16 cellular contexts compared by ENCODE assay signal in the genomic region with DNA sequence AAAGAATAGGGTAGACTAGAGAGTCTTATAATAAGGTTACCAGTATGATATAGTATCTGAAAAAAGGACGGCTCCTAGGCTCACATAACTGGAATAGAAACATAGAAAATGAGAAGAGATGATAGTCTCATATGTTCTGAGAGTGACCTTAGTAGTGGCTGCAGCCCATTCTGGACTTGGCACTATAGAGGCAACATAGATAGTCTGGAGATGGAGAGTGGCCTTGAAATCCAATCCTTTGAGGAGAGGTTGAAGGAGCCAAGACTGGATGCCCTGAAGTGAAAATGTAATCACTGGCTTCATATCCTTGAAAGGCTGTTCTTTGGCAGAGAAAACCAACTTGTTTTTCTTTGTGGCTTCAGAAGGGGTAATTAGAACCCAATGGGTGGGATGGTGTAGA.
"Had no signal": no experiment of that assay in that cellular context is flagged by ENCODE, and none has a peak within 500 bp of the region (broad histone marks: within the 10 kb centered on the region; RNA-seq: fewer than 3 reads in every experiment).

No MANE protein-coding gene starts in this region.

- H3K9me3 ChIP-seq: tibial artery had no signal

- H3K27ac ChIP-seq: coronary artery, tibial artery had no signal

- H3K4me3 Mint-ChIP-seq: activated B cell treated with CpG ODN at 0.5 μM for 24 hours; activated T-cell treated with anti-CD3 and anti-CD28 coated beads, Interleukin-2, amount 50 U/mL, for 72 hours; nephron had no signal

- ATAC-seq: activated naive CD4-positive, alpha-beta T cell treated with anti-CD3 and anti-CD28 coated beads, Interleukin-2, amount 50 U/mL, for 72 hours; activated T-cell treated with anti-CD3 and anti-CD28 coated beads, Interleukin-2, amount 50 U/mL, for 72 hours; left cardiac atrium; stimulated activated naive CD8-positive, alpha-beta T cell treated with anti-CD3 and anti-CD28 coated beads, Interleukin-15, Interleukin-2, amounts not matched to agents 100 U/mL and 50 U/mL, for 24 hours had no signal

- H3K36me3 ChIP-seq: tibial artery had no signal

- H3K27me3 Mint-ChIP-seq: activated B cell treated with CpG ODN at 0.5 μM for 24 hours had no signal

- H3K27me3 ChIP-seq: tibial artery had no signal

- H3K9me3 Mint-ChIP-seq: activated B cell treated with CpG ODN at 0.5 μM for 24 hours; activated T-cell treated with anti-CD3 and anti-CD28 coated beads, Interleukin-2, amount 50 U/mL, for 72 hours; nephron had no signal

- H3K27ac Mint-ChIP-seq: activated B cell treated with CpG ODN at 0.5 μM for 24 hours; activated naive CD4-positive, alpha-beta T cell treated with anti-CD3 and anti-CD28 coated beads, Interleukin-2, amount 50 U/mL, for 72 hours; activated T-cell treated with anti-CD3 and anti-CD28 coated beads, Interleukin-2, amount 50 U/mL, for 72 hours; nephron had no signal

- H3K4me3 ChIP-seq: coronary artery, tibial artery had no signal

- DNase-seq: activated B cell treated with CpG ODN at 0.5 μM for 24 hours; activated CD4-positive, alpha-beta T cell treated with anti-CD3 and anti-CD28 coated beads, Interleukin-2, amount 50 U/mL, for 1 hour; activated effector memory CD4-positive, alpha-beta T cell treated with anti-CD3 and anti-CD28 coated beads, Interleukin-2, amount 50 U/mL, for 16 hours; activated T-cell treated with anti-CD3 and anti-CD28 coated beads, Interleukin-2, amount 50 U/mL, for 72 hours; amygdala; caudate nucleus; left cardiac atrium; mesendoderm; nucleus accumbens; stimulated activated naive CD8-positive, alpha-beta T cell treated with anti-CD3 and anti-CD28 coated beads, Interleukin-15, Interleukin-2, amounts not matched to agents 100 U/mL and 50 U/mL, for 24 hours; substantia nigra; T-helper 9 cell; tibial artery had no signal
